1 cellular context compared by ENCODE assay signal in genomic region chr22:44956835-44957234, GRCh38.
TF ChIP-seq lines count a peak whose summit lies in the region.

No MANE protein-coding gene starts in this region.

TF ChIP-seq in HCT116, 20 proteins besides CTCF, POLR2A, EP300 and RAD21 (continued from another document):
- TF ChIP-seq ZFX (IDR thresholded peaks at IDR 0.05) = no peak
- no peak for TF ChIP-seq YY1 (IDR thresholded peaks at IDR 0.05; ENCODE audit: extremely low read depth, insufficient replicate concordance, low read depth, low read length)
- no peak for TF ChIP-seq EZH2phosphoT487 (IDR thresholded peaks at IDR 0.05; ENCODE audit: borderline replicate concordance)
- TF ChIP-seq EZH2 (IDR thresholded peaks at IDR 0.05) = no peak
- TF ChIP-seq SP1 (IDR thresholded peaks at IDR 0.05; ENCODE audit: low read depth) = no peak
- TF ChIP-seq ELF1 (IDR thresholded peaks at IDR 0.05; ENCODE audit: borderline replicate concordance, low read depth) = no peak
